8 cellular contexts compared by ENCODE assay signal in genomic region chr2:70133521-70134348, GRCh38. TPM values are rescaled to one million over a fixed set of nuclear protein-coding genes. Genes with fewer than 3 reads are reported as not detected.
DNase-seq lines count a peak whose midpoint lies in the region; ATAC-seq and TF ChIP-seq lines count a peak whose summit lies in the region.

No MANE protein-coding gene starts in this region.

- CTCF ChIA-PET in CD4-positive, alpha-beta T cell (lab: Charles Lee): interaction anchor here (0.9 to 4.3 kb wide), 9 partner anchors 8 to 221 kb away, joined by 3 to 19 read pairs (median 4); partner anchors contain the start of gene MXD1
- CTCF ChIA-PET in HEK293T (lab: Yijun Ruan, JAX): interaction anchor here (0.6 to 1.7 kb wide), 2 partner anchors 124 to 409 kb away, joined by 3 to 5 read pairs; no protein-coding TSS in a partner anchor

- no peaks in the 10 kb centered on the region for H3K9me3 Mint-ChIP-seq in CD4-positive, alpha-beta T cell
- H3K9me3 Mint-ChIP-seq in IgD-negative memory B cell: no peaks in the 10 kb centered on the region
- no peaks in the 10 kb centered on the region for H3K9me3 Mint-ChIP-seq in activated naive CD8-positive, alpha-beta T cell (ENCODE audit: low read depth)

- H3K4me1 Mint-ChIP-seq in CD4-positive, alpha-beta T cell (ENCODE audit: low read depth): peaks cover 71% of the 10 kb centered on the region
- H3K4me1 Mint-ChIP-seq in IgD-negative memory B cell: peaks cover 38 to 52% (median 43%) of the 10 kb centered on the region in 3 donors
- peaks cover 78% of the 10 kb centered on the region for H3K4me1 Mint-ChIP-seq in activated naive CD8-positive, alpha-beta T cell (ENCODE audit: low read depth)

- H3K36me3 ChIP-seq in liver (ENCODE audit: control insufficient read depth in 4 of 4, insufficient read depth in 3 of 4, low read depth in 1 of 4, low read length in 3 of 4): no peaks in the 10 kb centered on the region
- no peaks in the 10 kb centered on the region for H3K36me3 ChIP-seq in urinary bladder (ENCODE audit: insufficient read depth)

- POLR2A ChIA-PET in CD4-positive, alpha-beta T cell (lab: Charles Lee): interaction anchor here (0.8 to 15.8 kb wide), 14 partner anchors 8 to 523 kb away, joined by 3 to 932 read pairs (median 36); partner anchors contain the start of genes AAK1, C2orf42, MXD1 and PCBP1
- POLR2A ChIA-PET in HEK293T (lab: Yijun Ruan, JAX): interaction anchor here (0.8 to 4.9 kb wide), 14 partner anchors 9 to 220 kb away, joined by 3 to 85 read pairs (median 4); partner anchors contain the start of genes MXD1, PCBP1 and SNRPG

- peak in 1 of 10 experiments; percentile 31 for DNase-seq in CD4-positive, alpha-beta T cell
- DNase-seq in A172 (ENCODE audit: low spot score) (no peak), HEK293T (ENCODE audit: extremely low spot score) (no peak), cortex of kidney (lab: John Stamatoyannopoulos, UW) (no peak)

- H3K4me1 ChIP-seq in liver (ENCODE audit: control insufficient read depth in 4 of 4, insufficient read depth in 4 of 4, low read length in 3 of 4): peaks cover 4 to 25% (median 7%) of the 10 kb centered on the region in 4 donors
- peaks cover 2% of the 10 kb centered on the region for H3K4me1 ChIP-seq in urinary bladder (ENCODE audit: insufficient read depth)

- peak overlapping the region; percentile 83 for H3K4me3 Mint-ChIP-seq in CD4-positive, alpha-beta T cell
- peak overlapping the region; percentile 87 to 93 (median 88) for H3K4me3 Mint-ChIP-seq in IgD-negative memory B cell
- H3K4me3 Mint-ChIP-seq in activated naive CD8-positive, alpha-beta T cell: peak overlapping the region; percentile 90

- TF ChIP-seq RAD21 in liver (IDR thresholded peaks at IDR 0.05): no peak

- intact Hi-C loops in CD4-positive, alpha-beta T cell (cut with DNase I, micrococcal nuclease): loop anchor here in 1 of 2 experiments (1.0 to 2.0 kb wide), 2 partner anchors 8 to 47 kb away; partner anchors contain the start of gene PCBP1

- H3K27ac Mint-ChIP-seq in CD4-positive, alpha-beta T cell: peak overlapping the region; percentile 96
- H3K27ac Mint-ChIP-seq in IgD-negative memory B cell: peak overlapping the region; percentile 95 to 98 (median 95)
- H3K27ac Mint-ChIP-seq in activated naive CD8-positive, alpha-beta T cell: peak overlapping the region; percentile 99

- H3K9ac ChIP-seq in liver (ENCODE audit: low read depth in 1 of 2, low read length in 2 of 2): peak overlapping the region in 1 of 2 donors; percentile 99

- H3K36me3 Mint-ChIP-seq in CD4-positive, alpha-beta T cell (ENCODE audit: low read depth): peaks cover 5% of the 10 kb centered on the region
- no peaks in the 10 kb centered on the region for H3K36me3 Mint-ChIP-seq in IgD-negative memory B cell
- H3K36me3 Mint-ChIP-seq in activated naive CD8-positive, alpha-beta T cell: peaks cover 3% of the 10 kb centered on the region

- H3K27me3 Mint-ChIP-seq in CD4-positive, alpha-beta T cell: no peaks in the 10 kb centered on the region
- no peaks in the 10 kb centered on the region for H3K27me3 Mint-ChIP-seq in IgD-negative memory B cell
- H3K27me3 Mint-ChIP-seq in activated naive CD8-positive, alpha-beta T cell: no peaks in the 10 kb centered on the region

- H3K4me3 ChIP-seq in liver (ENCODE audit: low read depth in 1 of 3, low read length in 3 of 3): no peak overlapping the region
- no peak overlapping the region for H3K4me3 ChIP-seq in urinary bladder (ENCODE audit: low read depth, low read length)

- peak; percentile 18 for ATAC-seq in CD4-positive, alpha-beta T cell (ENCODE audit: poor library complexity)

- peak overlapping the region; percentile 84 for H3K27ac ChIP-seq in CD4-positive, alpha-beta T cell (ENCODE audit: low read depth, low read length)
- H3K27ac ChIP-seq in liver (ENCODE audit: low read depth in 1 of 2, low read length in 2 of 2): peak overlapping the region; percentile 93 to 95
- peak overlapping the region; percentile 84 for H3K27ac ChIP-seq in urinary bladder (ENCODE audit: low read depth)

- no peak for TF ChIP-seq CTCF in CD4-positive, alpha-beta T cell (IDR thresholded peaks at IDR 0.05)
- TF ChIP-seq CTCF in liver (IDR thresholded peaks at IDR 0.05; ENCODE audit: low read depth, low read length, missing input control): no peak

- no peaks in the 10 kb centered on the region for H3K27me3 ChIP-seq in CD4-positive, alpha-beta T cell (ENCODE audit: control insufficient read depth, insufficient read depth, low read length)
- H3K27me3 ChIP-seq in liver (ENCODE audit: control insufficient read depth in 4 of 4, insufficient read depth in 4 of 4, low read length in 3 of 4): no peaks in the 10 kb centered on the region

- no peaks in the 10 kb centered on the region for H3K9me3 ChIP-seq in CD4-positive, alpha-beta T cell (ENCODE audit: control insufficient read depth, low read length)
- H3K9me3 ChIP-seq in liver (ENCODE audit: control insufficient read depth in 4 of 4, low read length in 3 of 4): no peaks in the 10 kb centered on the region

- whole genome bisulfite sequencing in liver: 80% methylated on average over 10 of the region's 10 CpGs
- WGBS in urinary bladder: 75% methylated on average over 10 of the region's 10 CpGs

TF ChIP-seq in liver, 16 proteins besides CTCF, POLR2A, EP300 and RAD21:
- no peak for TF ChIP-seq NR2F2 (IDR thresholded peaks at IDR 0.05)
- no peak for TF ChIP-seq ATF3 (IDR thresholded peaks at IDR 0.05)
- TF ChIP-seq SP1 (IDR thresholded peaks at IDR 0.05): no peak
- TF ChIP-seq RXRA (IDR thresholded peaks at IDR 0.05): no peak
- TF ChIP-seq JUND (IDR thresholded peaks at IDR 0.05): no peak
- TF ChIP-seq FOXA2 (IDR thresholded peaks at IDR 0.05): no peak
- TF ChIP-seq ZBTB33 (IDR thresholded peaks at IDR 0.05): no peak
- no peak for TF ChIP-seq MAX (IDR thresholded peaks at IDR 0.05)

TF ChIP-seq in HEK293T, 16 proteins besides CTCF, POLR2A, EP300 and RAD21:
- no peak for TF ChIP-seq SP1 (IDR thresholded peaks at IDR 0.05)
- TF ChIP-seq SUZ12 (IDR thresholded peaks at IDR 0.05): no peak
- no peak for TF ChIP-seq ARNT (IDR thresholded peaks at IDR 0.05)
- no peak for TF ChIP-seq BHLHE40 (IDR thresholded peaks at IDR 0.05; ENCODE audit: borderline replicate concordance)
- no peak for TF ChIP-seq ZNF384 (IDR thresholded peaks at IDR 0.05)
- no peak for TF ChIP-seq TARDBP (IDR thresholded peaks at IDR 0.05)
- no peak for TF ChIP-seq ELF4 (IDR thresholded peaks at IDR 0.05)
- TF ChIP-seq LEF1 (IDR thresholded peaks at IDR 0.05; ENCODE audit: borderline replicate concordance): no peak
- TF ChIP-seq NFRKB (IDR thresholded peaks at IDR 0.05): no peak
- no peak for TF ChIP-seq L3MBTL2 (conservative IDR thresholded peaks at IDR 0.05)
- TF ChIP-seq FOXA1 (IDR thresholded peaks at IDR 0.05): no peak
- TF ChIP-seq PKNOX1 (IDR thresholded peaks at IDR 0.05): no peak
- TF ChIP-seq FOXK2 (IDR thresholded peaks at IDR 0.05): no peak
- no peak for TF ChIP-seq CTBP1 (IDR thresholded peaks at IDR 0.05; ENCODE audit: borderline replicate concordance)
- no peak for TF ChIP-seq HDGF (IDR thresholded peaks at IDR 0.05; ENCODE audit: borderline replicate concordance)
- no peak for TF ChIP-seq FOXM1 (IDR thresholded peaks at IDR 0.05; ENCODE audit: borderline replicate concordance)

RNA-seq across cellular contexts. Expression of gene PCBP1, which starts 46.5 kb away (rescaled TPM):
- 100 to 1,000 TPM; 228 to 233 TPM for total RNA-seq in CD4-positive, alpha-beta T cell
- polyA plus RNA-seq in IgD-negative memory B cell (123 TPM), liver (100 to 1,000 TPM in 1 of 2 donors, 10 to 100 TPM in 1; 88.0 to 202 TPM), urinary bladder (370 TPM)
- total RNA-seq in liver (10 to 100 TPM; 64.0 to 87.9 TPM), urinary bladder (51.8 TPM)
- total RNA-seq in A172 (2014; rRNA removed; shearing (Covaris generic)): 24.3 and 26.3 TPM in 2 replicates

RNA-seq across cellular contexts. Expression of gene C2orf42, which starts 57.1 kb away (rescaled TPM):
- 10 to 100 TPM; 16.9 to 18.4 TPM for total RNA-seq in CD4-positive, alpha-beta T cell
- polyA plus RNA-seq in IgD-negative memory B cell (30.7 TPM), liver (1 to 10 TPM; 8.1 to 8.8 TPM), urinary bladder (12.7 TPM)
- total RNA-seq in liver (10 to 100 TPM; 18.5 to 20.6 TPM), urinary bladder (19.1 TPM)
- total RNA-seq in A172 (2014; rRNA removed; shearing (Covaris generic)): 13.2 and 15.8 TPM in 2 replicates
